In genomic region chr3:71089271-71089670, GRCh38 we compare ENCODE assay signal across 13 cellular contexts.
DNase-seq lines count a peak whose midpoint lies in the region; ATAC-seq and TF ChIP-seq lines count a peak whose summit lies in the region.
"Had no signal": no experiment of that assay in that cellular context is flagged by ENCODE, and none has a peak within 500 bp of the region (broad histone marks: within the 10 kb centered on the region; RNA-seq: fewer than 3 reads in every experiment).

No MANE protein-coding gene starts in this region.

- H3K9me3 Mint-ChIP-seq in CD8-positive, alpha-beta T cell: peaks cover 3% of the 10 kb centered on the region
- H3K9me3 Mint-ChIP-seq in HFFc6 (no peaks in the 10 kb centered on the region), naive B cell (peaks cover 0 to 5% (median 0%) of the 10 kb centered on the region in 7 donors)
- H3K9me3 Mint-ChIP-seq in activated naive CD8-positive, alpha-beta T cell (ENCODE audit: low read depth): no peaks in the 10 kb centered on the region

- no peak for ATAC-seq in CD8-positive, alpha-beta T cell
- no peak for ATAC-seq in naive B cell (ENCODE audit: low read depth in 2 of 2)
- ATAC-seq in HG03095 (IDR thresholded peaks at IDR 0.05; ENCODE audit: unreplicated experiment): no peak
- ATAC-seq: gastroesophageal sphincter had no signal

- DNase-seq in CD8-positive, alpha-beta T cell: no peak
- no peak for DNase-seq in HFFc6
- no peak for DNase-seq in naive B cell
- DNase-seq in NCI-H2107 treated with DMSO at 0.1 percent for 48 hours (lab: John Stamatoyannopoulos, UW; ENCODE audit: unreplicated experiment): no peak
- DNase-seq in NCI-H446 (lab: John Stamatoyannopoulos, UW): no peak
- DNase-seq: amygdala, dermis blood vessel endothelial cell, islet precursor cell, NCI-H446 treated with DMSO at 0.1 percent for 48 hours, Peyer's patch had no signal

- no peak overlapping the region for H3K4me3 Mint-ChIP-seq in CD8-positive, alpha-beta T cell
- H3K4me3 Mint-ChIP-seq in HFFc6 (no peak overlapping the region), naive B cell (peak overlapping the region in 7 of 8 donors; percentile 38 to 84 (median 69))
- peak overlapping the region; percentile 64 for H3K4me3 Mint-ChIP-seq in activated naive CD8-positive, alpha-beta T cell

- peaks cover 79% of the 10 kb centered on the region for H3K4me1 Mint-ChIP-seq in CD8-positive, alpha-beta T cell (ENCODE audit: low read depth)
- H3K4me1 Mint-ChIP-seq in HFFc6 (ENCODE audit: low read depth): peaks cover 43% of the 10 kb centered on the region
- H3K4me1 Mint-ChIP-seq in activated naive CD8-positive, alpha-beta T cell (ENCODE audit: low read depth): peaks cover 86% of the 10 kb centered on the region
- peaks cover 60 to 85% (median 74%) of the 10 kb centered on the region in 3 donors for H3K4me1 Mint-ChIP-seq in naive B cell

- POLR2A ChIA-PET in CD8-positive, alpha-beta T cell (lab: Charles Lee): no interaction called here

- H3K36me3 ChIP-seq in CD8-positive, alpha-beta T cell (ENCODE audit: insufficient read depth, low read length): no peaks in the 10 kb centered on the region
- H3K36me3 ChIP-seq: gastroesophageal sphincter, Peyer's patch had no signal

- no peak overlapping the region for H3K4me3 ChIP-seq in CD8-positive, alpha-beta T cell (ENCODE audit: low read depth, low read length)
- H3K4me3 ChIP-seq: gastroesophageal sphincter, Peyer's patch had no signal

- peaks cover 52% of the 10 kb centered on the region for H3K36me3 Mint-ChIP-seq in CD8-positive, alpha-beta T cell
- H3K36me3 Mint-ChIP-seq in HFFc6 (ENCODE audit: low read depth) (peaks cover 12% of the 10 kb centered on the region; the same call in 1 of the 2 replicates), naive B cell (peaks cover 8 to 13% of the 10 kb centered on the region in 2 donors)
- H3K36me3 Mint-ChIP-seq in activated naive CD8-positive, alpha-beta T cell: peaks cover 24% of the 10 kb centered on the region

- H3K9me3 ChIP-seq in CD8-positive, alpha-beta T cell (ENCODE audit: low read length): no peaks in the 10 kb centered on the region
- H3K9me3 ChIP-seq: gastroesophageal sphincter, Peyer's patch had no signal

- H3K27ac Mint-ChIP-seq in CD8-positive, alpha-beta T cell: peak overlapping the region; percentile 94
- H3K27ac Mint-ChIP-seq in HFFc6 (peak overlapping the region; percentile 36; the same call in 1 of the 2 replicates), naive B cell (peak overlapping the region; percentile 90 to 99 (median 97))
- H3K27ac Mint-ChIP-seq in activated naive CD8-positive, alpha-beta T cell: peak overlapping the region; percentile 98

- H3K4me1 ChIP-seq in CD8-positive, alpha-beta T cell (ENCODE audit: insufficient read depth, low read length): peaks cover 68% of the 10 kb centered on the region

- TF ChIP-seq CTCF in CD8-positive, alpha-beta T cell (IDR thresholded peaks at IDR 0.05): no peak
- no peak for TF ChIP-seq CTCF in HFFc6 (IDR thresholded peaks at IDR 0.05)

- no peaks in the 10 kb centered on the region for H3K27me3 ChIP-seq in CD8-positive, alpha-beta T cell (ENCODE audit: insufficient read depth, low read length)
- H3K27me3 ChIP-seq: gastroesophageal sphincter, Peyer's patch had no signal

- no peak overlapping the region for H3K27ac ChIP-seq in CD8-positive, alpha-beta T cell (ENCODE audit: low read depth, low read length)

- H3K27me3 Mint-ChIP-seq in CD8-positive, alpha-beta T cell (ENCODE audit: low read depth): no peaks in the 10 kb centered on the region
- H3K27me3 Mint-ChIP-seq in HFFc6 (ENCODE audit: insufficient read depth) (no peaks in the 10 kb centered on the region), naive B cell (no peaks in the 10 kb centered on the region)
- H3K27me3 Mint-ChIP-seq in activated naive CD8-positive, alpha-beta T cell: no peaks in the 10 kb centered on the region

- intact Hi-C loops in CD8-positive, alpha-beta T cell (cut with DNase I, micrococcal nuclease): loop anchor here in 1 of 2 experiments (5.0 kb wide), 1 partner anchor 38 kb away; no protein-coding TSS in a partner anchor

- CTCF ChIA-PET in CD8-positive, alpha-beta T cell (lab: Charles Lee): interaction anchor here (0.6 to 1.4 kb wide), 3 partner anchors 8 to 146 kb away, joined by 3 read pairs; no protein-coding TSS in a partner anchor

Comparison
In these comparisons a context has a peak if more than half of its experiments do, and no peak if none do; other contexts are left out.
1. H3K27ac Mint-ChIP-seq: peak in every context shown above with its lines; median percentile 98 in activated naive CD8-positive, alpha-beta T cell; 97 in naive B cell; 94 in CD8-positive, alpha-beta T cell; 36 in HFFc6.
2. H3K4me3 Mint-ChIP-seq: peak in activated naive CD8-positive, alpha-beta T cell (single experiment) and naive B cell (7 of 8); none in CD8-positive, alpha-beta T cell (single experiment) and HFFc6 (single experiment).